Comparison of ENCODE assay signal across 9 cellular contexts in genomic region chr18:35049111-35050003, GRCh38. TPM values are rescaled to one million over a fixed set of nuclear protein-coding genes. Genes with fewer than 3 reads are reported as not detected.
DNase-seq lines count a peak whose midpoint lies in the region; ATAC-seq, FAIRE-seq and TF ChIP-seq lines count a peak whose summit lies in the region.
"Had no signal": no experiment of that assay in that cellular context is flagged by ENCODE, and none has a peak within 500 bp of the region (broad histone marks: within the 10 kb centered on the region; RNA-seq: fewer than 3 reads in every experiment).

No MANE protein-coding gene starts in this region.

- peaks cover 0 to 3% (median 0%) of the 10 kb centered on the region in 3 donors for H3K27me3 Mint-ChIP-seq in CD14-positive monocyte (ENCODE audit: low read depth in 3 of 3)
- H3K27me3 Mint-ChIP-seq in endothelial cell (ENCODE audit: unreplicated experiment) = no peaks in the 10 kb centered on the region
- H3K27me3 Mint-ChIP-seq in type B pancreatic cell = no peaks in the 10 kb centered on the region

- peak overlapping the region; percentile 88 to 96 (median 93) for H3K27ac Mint-ChIP-seq in CD14-positive monocyte
- no peak overlapping the region for H3K27ac Mint-ChIP-seq in endothelial cell (ENCODE audit: unreplicated experiment)
- H3K27ac Mint-ChIP-seq in type B pancreatic cell = no peak overlapping the region

- H3K4me3 Mint-ChIP-seq in CD14-positive monocyte (peak overlapping the region; percentile 9 to 64), endothelial cell (ENCODE audit: unreplicated experiment) (no peak overlapping the region), type B pancreatic cell (no peak overlapping the region)

- H3K36me3 ChIP-seq in esophagus muscularis mucosa (no peaks in the 10 kb centered on the region), mucosa of descending colon (ENCODE audit: low read depth) (no peaks in the 10 kb centered on the region)
- H3K36me3 ChIP-seq: SJSA1 had no signal

- peaks cover 7 to 8% of the 10 kb centered on the region in 2 donors for H3K36me3 Mint-ChIP-seq in CD14-positive monocyte
- H3K36me3 Mint-ChIP-seq in endothelial cell (ENCODE audit: low read depth, unreplicated experiment) = no peaks in the 10 kb centered on the region
- H3K36me3 Mint-ChIP-seq in type B pancreatic cell = peaks cover 5% of the 10 kb centered on the region

- FAIRE-seq in GM19239 (lab: Jason Lieb, UNC) = peak; percentile 82

- no peak for TF ChIP-seq POLR2A in esophagus muscularis mucosa (IDR thresholded peaks at IDR 0.05; ENCODE audit: low read depth)

- no peak for ATAC-seq in mucosa of descending colon

- intact Hi-C loops in CD14-positive monocyte (cut with micrococcal nuclease) (no loop called here), esophagus muscularis mucosa (cut with DNase I) (no loop called here), mucosa of descending colon (cut with DNase I, micrococcal nuclease) (no loop called here)

- H3K9me3 ChIP-seq in esophagus muscularis mucosa = no peaks in the 10 kb centered on the region
- H3K9me3 ChIP-seq in mucosa of descending colon = no peaks in the 10 kb centered on the region
- H3K9me3 ChIP-seq: SJSA1 had no signal

- TF ChIP-seq CTCF in CD14-positive monocyte (IDR thresholded peaks at IDR 0.05) = no peak
- TF ChIP-seq CTCF in esophagus muscularis mucosa (IDR thresholded peaks at IDR 0.05) = no peak
- TF ChIP-seq CTCF in mucosa of descending colon (IDR thresholded peaks at IDR 0.05) = no peak
- no peak for TF ChIP-seq CTCF in endothelial cell (IDR thresholded peaks at IDR 0.05; ENCODE audit: unreplicated experiment)
- TF ChIP-seq CTCF in type B pancreatic cell (conservative IDR thresholded peaks at IDR 0.05) = no peak

- H3K4me1 ChIP-seq in esophagus muscularis mucosa (peaks cover 59 to 64% (median 62%) of the 10 kb centered on the region in 4 donors), mucosa of descending colon (ENCODE audit: low read depth) (peaks cover 5% of the 10 kb centered on the region)

- peak overlapping the region in 1 of 4 donors; percentile 0 for H3K4me3 ChIP-seq in esophagus muscularis mucosa
- H3K4me3 ChIP-seq in mucosa of descending colon = no peak overlapping the region
- H3K4me3 ChIP-seq: SJSA1 had no signal

- no peaks in the 10 kb centered on the region for H3K27me3 ChIP-seq in esophagus muscularis mucosa
- H3K27me3 ChIP-seq: SJSA1 had no signal

- no peak for TF ChIP-seq EP300 in esophagus muscularis mucosa (IDR thresholded peaks at IDR 0.05)

- WGBS in esophagus muscularis mucosa = 70% methylated on average over 8 of the region's 8 CpGs

- peaks cover 63% of the 10 kb centered on the region for H3K4me1 Mint-ChIP-seq in CD14-positive monocyte
- H3K4me1 Mint-ChIP-seq in endothelial cell (ENCODE audit: unreplicated experiment) = peaks cover 59% of the 10 kb centered on the region
- H3K4me1 Mint-ChIP-seq in type B pancreatic cell (ENCODE audit: unreplicated experiment) = peaks cover 41% of the 10 kb centered on the region

- peaks cover 0 to 4% (median 0%) of the 10 kb centered on the region in 7 donors for H3K9me3 Mint-ChIP-seq in CD14-positive monocyte
- H3K9me3 Mint-ChIP-seq in endothelial cell (ENCODE audit: unreplicated experiment) = no peaks in the 10 kb centered on the region
- H3K9me3 Mint-ChIP-seq in type B pancreatic cell = peaks cover 4% of the 10 kb centered on the region

- DNase-seq in CD14-positive monocyte (ENCODE audit: low spot score) (no peak), GM19239 (ENCODE audit: insufficient read length, low spot score) (no peak), M059J (ENCODE audit: low read depth) (peak; percentile 51), esophagus muscularis mucosa (ENCODE audit: extremely low spot score) (peak; percentile 78), mucosa of descending colon (no peak), endothelial cell (ENCODE audit: low spot score) (no peak), type B pancreatic cell (ENCODE audit: extremely low spot score, unreplicated experiment) (no peak), NCI-H2081 treated with DMSO at 0.1 percent for 48 hours (lab: John Stamatoyannopoulos, UW) (no peak)

- H3K27ac ChIP-seq in esophagus muscularis mucosa (replicated peaks in 1 of 4) = peak overlapping the region; percentile 11 to 57 (median 50)
- H3K27ac ChIP-seq: SJSA1 had no signal

RNA-seq across cellular contexts. Expression of gene MAPRE2, which starts 8.1 kb away (rescaled TPM):
- 10 to 100 TPM; 37.1 to 48.1 TPM for polyA plus RNA-seq in CD14-positive monocyte
- total RNA-seq in M059J (2014; rRNA removed; shearing (Covaris generic)) = 42.9 and 57.5 TPM in 2 replicates
- total RNA-seq in esophagus muscularis mucosa (10 to 100 TPM; 22.2 to 32.2 (median 24.5) TPM), mucosa of descending colon (10 to 100 TPM; 26.4 to 31.3 (median 27.3) TPM), endothelial cell (ENCODE audit: unreplicated experiment) (73.0 TPM), type B pancreatic cell (ENCODE audit: low replicate concordance) (20.8 and 28.0 TPM in 2 replicates)

Comparison
In these comparisons a context has a peak if more than half of its experiments do, and no peak if none do; other contexts are left out.
1. DNase-seq: peak in M059J (single experiment) and esophagus muscularis mucosa (single experiment); none in CD14-positive monocyte (single experiment), GM19239 (single experiment), mucosa of descending colon (0 of 3), endothelial cell (single experiment), type B pancreatic cell (single experiment) and NCI-H2081 treated with DMSO at 0.1 percent for 48 hours (single experiment).
2. H3K27ac Mint-ChIP-seq: peak in CD14-positive monocyte (7 of 7); none in endothelial cell (single experiment) and type B pancreatic cell (single experiment).
3. H3K4me3 Mint-ChIP-seq: peak in CD14-positive monocyte (2 of 2); none in endothelial cell (single experiment) and type B pancreatic cell (single experiment).